In the genomic region with DNA sequence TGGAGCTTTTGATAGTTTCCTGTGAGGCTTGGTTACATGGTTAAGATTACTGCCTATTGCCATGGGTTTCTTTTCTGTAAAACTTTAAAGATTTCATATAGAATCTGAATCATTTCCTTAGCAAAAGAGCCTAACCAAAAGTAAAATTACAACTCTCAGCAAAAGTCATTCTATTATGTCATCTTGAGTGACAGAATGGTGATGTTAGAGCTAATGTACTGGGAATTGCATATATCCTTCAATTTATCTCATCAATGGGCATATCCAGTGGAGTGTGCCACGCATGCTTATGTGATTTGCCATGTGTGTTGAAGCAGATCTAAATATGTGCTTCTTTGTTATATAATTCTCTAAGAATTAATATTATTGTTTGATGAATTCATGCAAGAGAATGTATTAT, we compare ENCODE assay signal across 8 cellular contexts.
"Had no signal": no experiment of that assay in that cellular context is flagged by ENCODE, and none has a peak within 500 bp of the region (broad histone marks: within the 10 kb centered on the region; RNA-seq: fewer than 3 reads in every experiment).

No MANE protein-coding gene starts in this region.

- H2AFZ ChIP-seq: GM23248, GM23338 had no signal

- H3K4me3 ChIP-seq: GM23248, GM23338, HAP-1 had no signal

- H3K9ac ChIP-seq: GM23248 had no signal

- DNase-seq: GM23248, GOT3, H7, H9, HCEC 1CT, HFFc6 had no signal

- H3K4me2 ChIP-seq: GM23338 had no signal

- H3K27ac ChIP-seq: GM23248 had no signal

- H3K9me3 ChIP-seq: HAP-1 had no signal

- H3K36me3 ChIP-seq: HAP-1 had no signal
